9 cellular contexts compared by ENCODE assay signal in the genomic region with DNA sequence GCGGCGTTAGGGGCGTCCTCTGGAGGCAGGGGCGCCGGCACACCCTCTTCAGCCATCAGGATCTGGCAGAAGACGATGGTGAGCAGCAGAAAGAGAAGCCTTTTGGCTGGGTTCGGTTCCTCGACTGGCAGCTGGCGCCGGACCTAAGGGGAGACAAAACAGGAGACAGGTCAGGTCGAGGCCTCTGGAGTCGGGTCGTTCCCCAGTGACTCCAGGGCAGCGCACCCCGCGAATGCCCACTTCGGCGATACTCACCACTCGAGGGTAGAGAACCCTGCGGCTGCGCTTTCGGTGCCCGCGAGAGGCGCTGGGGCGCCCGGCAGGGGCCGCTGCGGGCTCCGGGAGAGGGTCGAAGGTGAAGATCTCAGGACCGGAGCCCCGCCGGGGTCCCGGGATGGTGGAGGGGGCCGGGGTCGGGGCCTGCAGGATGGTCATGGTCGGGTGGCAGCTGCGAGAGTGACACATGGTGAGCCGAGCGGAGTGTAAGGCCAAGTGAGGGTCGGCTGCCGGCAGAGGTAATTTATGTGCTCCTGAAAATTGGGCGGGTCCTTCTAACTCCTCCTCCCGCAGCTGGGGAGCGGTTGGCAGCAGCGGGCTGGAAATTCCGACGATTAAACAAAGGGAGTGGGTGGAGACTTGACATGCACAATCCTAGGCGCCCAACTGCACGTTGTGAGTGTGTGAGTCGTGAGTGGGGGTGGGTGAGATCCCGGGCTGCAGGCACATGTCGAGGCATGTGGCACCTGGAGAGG. TPM values are rescaled to one million over a fixed set of nuclear protein-coding genes. Genes with fewer than 3 reads are reported as not detected.
A peak's percentile ranks its signal among the peaks of the same experiment; 100 is the strongest.
DNase-seq lines count a peak whose midpoint lies in the region; ATAC-seq, FAIRE-seq and TF ChIP-seq lines count a peak whose summit lies in the region.
"Had no signal": no experiment of that assay in that cellular context is flagged by ENCODE, and none has a peak within 500 bp of the region (broad histone marks: within the 10 kb centered on the region; RNA-seq: fewer than 3 reads in every experiment).

A gene with protein sequence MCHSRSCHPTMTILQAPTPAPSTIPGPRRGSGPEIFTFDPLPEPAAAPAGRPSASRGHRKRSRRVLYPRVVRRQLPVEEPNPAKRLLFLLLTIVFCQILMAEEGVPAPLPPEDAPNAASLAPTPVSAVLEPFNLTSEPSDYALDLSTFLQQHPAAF (minus strand): TSS at position 494 of the 752 bp plus-strand sequence. CDS start 29 bp downstream, at position 465.

- FAIRE-seq in HepG2 (lab: Jason Lieb, UNC), result peak; percentile 60
- FAIRE-seq: TTC549 had no signal

- H3K4me1 ChIP-seq in BLaER1 (peaks cover 49% of the 10 kb centered on the region), GM23248 (ENCODE audit: insufficient read depth) (peaks cover 45% of the 10 kb centered on the region), HepG2 (ENCODE audit: insufficient read depth, low read length) (peaks cover 78% of the 10 kb centered on the region)

- H3K9ac ChIP-seq in BLaER1 (peak within 1 kb of the TSS; percentile 92), GM23248 (peak within 1 kb of the TSS; percentile 99), HepG2 (ENCODE audit: insufficient read depth, low read depth, low read length) (peak within 1 kb of the TSS; percentile 94)

- H3K4me2 ChIP-seq in BLaER1, result peak within 1 kb of the TSS; percentile 99
- H3K4me2 ChIP-seq in GM23248 (ENCODE audit: unreplicated experiment), result peak within 1 kb of the TSS; percentile 83
- peak within 1 kb of the TSS; percentile 91 for H3K4me2 ChIP-seq in HepG2 (ENCODE audit: low read depth, low read length)

- peak in 1 of 2 experiments; percentile 100; a peak in 2 of 4 replicates for TF ChIP-seq POLR2A in HepG2 (IDR thresholded peaks at IDR 0.05; ENCODE audit: insufficient read depth in 1 of 2, low read depth in 2 of 2, low read length in 2 of 2)

- peak; percentile 67 for TF ChIP-seq CTCF in HepG2 (CRISPR knock-in tag; IDR thresholded peaks at IDR 0.05)

- peaks cover 41% of the 10 kb centered on the region for H3F3A ChIP-seq in GM23248 (ENCODE audit: insufficient read depth)

- H3K9me3 Mint-ChIP-seq in activated CD4-positive, alpha-beta T cell treated with anti-CD3 and anti-CD28 coated beads, Interleukin-2, amount 10 ng/mL, durations not matched to agents 24 days and 14 days, result no peaks in the 10 kb centered on the region

- no peaks in the 10 kb centered on the region for H3K9me2 ChIP-seq in GM23248 (ENCODE audit: insufficient read depth)

- H3K27me3 ChIP-seq in BLaER1, result no peaks in the 10 kb centered on the region
- H3K27me3 ChIP-seq in GM23248 (replicated peaks; ENCODE audit: insufficient read depth), result no peaks in the 10 kb centered on the region
- no peaks in the 10 kb centered on the region; a peak in 1 of 5 replicates for H3K27me3 ChIP-seq in HepG2 (ENCODE audit: control insufficient read depth in 1 of 2, insufficient read depth in 2 of 2, low read length in 2 of 2)

- H3K36me3 ChIP-seq in BLaER1 (peaks cover 21% of the 10 kb centered on the region), GM23248 (ENCODE audit: low read depth) (peaks cover 22% of the 10 kb centered on the region; the same call in 1 of the 2 replicates), HepG2 (replicated peaks in 1 of 2; ENCODE audit: control insufficient read depth in 1 of 2, insufficient read depth in 2 of 2, low read length in 2 of 2) (peaks cover 6% of the 10 kb centered on the region in 2 experiments; a peak in 4 of 5 replicates)

- CTCF ChIA-PET in HepG2 (lab: Yijun Ruan, JAX; ENCODE audit: low intra/inter-chr PET ratio, low total read pairs), result interaction anchor here (1.5 kb wide), 1 partner anchor 84 kb away, joined by 6 read pairs; no protein-coding TSS in a partner anchor

- in situ Hi-C loops in GM23248 (cut with MboI), result loop anchor here (10.0 to 25.0 kb wide), 2 partner anchors 71 to 343 kb away; no protein-coding TSS in a partner anchor
- in situ Hi-C loops in HepG2 (cut with HindIII; ENCODE audit: extremely low pct_ligation_motif_present, low pct_unique_long_range_greater_than_20kb), result loop anchor here (5.0 kb wide), 2 partner anchors 83 to 133 kb away; no protein-coding TSS in a partner anchor

- peak within 1 kb of the TSS; percentile 98 for H3K4me3 Mint-ChIP-seq in activated CD4-positive, alpha-beta T cell treated with anti-CD3 and anti-CD28 coated beads, Interleukin-2, amount 10 ng/mL, durations not matched to agents 24 days and 14 days

- H2AFZ ChIP-seq in GM23248 (0 out of 2 replicates have a peak within 1 kb of the TSS, but pooled peaks have one; percentile 9), HepG2 (ENCODE audit: low read length) (no peak within 1 kb of the TSS)

- peak within 1 kb of the TSS; percentile 91 for H3K4me3 ChIP-seq in BLaER1
- H3K4me3 ChIP-seq in GM23248, result peak within 1 kb of the TSS; percentile 98
- peak within 1 kb of the TSS; percentile 91 to 98 (median 98) for H3K4me3 ChIP-seq in HepG2 (replicated peaks in 1 of 3; ENCODE audit: insufficient read depth in 1 of 3, low read depth in 2 of 3, low read length in 3 of 3)

- H3K27ac Mint-ChIP-seq in activated CD4-positive, alpha-beta T cell treated with anti-CD3 and anti-CD28 coated beads, Interleukin-2, amount 10 ng/mL, durations not matched to agents 24 days and 14 days, result peak within 1 kb of the TSS; percentile 94

- H3K79me2 ChIP-seq in GM23248 (ENCODE audit: insufficient read depth) (peaks cover 47% of the 10 kb centered on the region), HepG2 (ENCODE audit: insufficient read depth, low read length) (peaks cover 27% of the 10 kb centered on the region)

- TF ChIP-seq RAD21 in HepG2 (CRISPR knock-in tag; IDR thresholded peaks at IDR 0.05), result peak; percentile 92

- peaks cover 47% of the 10 kb centered on the region for H3K36me3 Mint-ChIP-seq in activated CD4-positive, alpha-beta T cell treated with anti-CD3 and anti-CD28 coated beads, Interleukin-2, amount 10 ng/mL, durations not matched to agents 24 days and 14 days (ENCODE audit: low read depth)

- peaks cover 60% of the 10 kb centered on the region for H3K4me1 Mint-ChIP-seq in activated CD4-positive, alpha-beta T cell treated with anti-CD3 and anti-CD28 coated beads, Interleukin-2, amount 10 ng/mL, durations not matched to agents 24 days and 14 days

- no peaks in the 10 kb centered on the region for H3K9me3 ChIP-seq in BLaER1
- no peaks in the 10 kb centered on the region for H3K9me3 ChIP-seq in GM23248 (ENCODE audit: low read depth)
- H3K9me3 ChIP-seq in HepG2 (ENCODE audit: low read length), result no peaks in the 10 kb centered on the region

- DNase-seq in GM23248 (peak; percentile 95), NCI-H226 (peak; percentile 78), dermis blood vessel endothelial cell (peak; percentile 97), HepG2 (ENCODE audit: low spot score) (peak; percentile 89)
- peak; percentile 93 for DNase-seq in activated CD4-positive, alpha-beta T cell treated with anti-CD3 and anti-CD28 coated beads, Interleukin-2, amount 10 ng/mL, durations not matched to agents 24 days and 14 days
- peak; percentile 85 to 90 for DNase-seq in stimulated activated CD4-positive, alpha-beta T cell treated with anti-CD3 and anti-CD28 coated beads, Interleukin-2, amount 100 ng/mL, for 24 hours

- H3K27me3 Mint-ChIP-seq in activated CD4-positive, alpha-beta T cell treated with anti-CD3 and anti-CD28 coated beads, Interleukin-2, amount 10 ng/mL, durations not matched to agents 24 days and 14 days, result no peaks in the 10 kb centered on the region

- intact Hi-C loops in activated CD4-positive, alpha-beta T cell treated with anti-CD3 and anti-CD28 coated beads, Interleukin-2, amount 10 ng/mL, durations not matched to agents 24 days and 14 days (cut with micrococcal nuclease), result loop anchor here (1.0 to 5.0 kb wide), 2 partner anchors 66 to 343 kb away; no protein-coding TSS in a partner anchor
- intact Hi-C loops in HepG2 (cut with micrococcal nuclease; ENCODE audit: unreplicated experiment), result loop anchor here (1.0 kb wide), 4 partner anchors 20 to 84 kb away; no protein-coding TSS in a partner anchor

- H3K27ac ChIP-seq in BLaER1 (peak within 1 kb of the TSS; percentile 94), GM23248 (peak within 1 kb of the TSS; percentile 96), HepG2 (ENCODE audit: extremely low read length, insufficient read depth, low read length) (peak within 1 kb of the TSS; percentile 81)

- POLR2A ChIA-PET in HepG2 (lab: Yijun Ruan, JAX), result interaction anchor here (0.6 to 16.9 kb wide), 35 partner anchors 10 to 138 kb away, joined by 3 to 414 read pairs (median 5); a partner anchor contains a TSS

- peak; percentile 38 for ATAC-seq in HepG2
- no peak for ATAC-seq in GM21576 (IDR thresholded peaks at IDR 0.05; ENCODE audit: unreplicated experiment)

- TF ChIP-seq EP300 in HepG2 (IDR thresholded peaks at IDR 0.05; ENCODE audit: low read depth in 2 of 2, low read length in 2 of 2), result peak; percentile 10 to 27; a peak in 1 of 4 replicates
- TF ChIP-seq EP300 in HepG2 (CRISPR knock-in tag; IDR thresholded peaks at IDR 0.05; ENCODE audit: borderline replicate concordance), result 0 out of 2 replicates have a peak, but pooled peaks have one; percentile 40

- BruUV-seq in HepG2 (replicated peaks; lab: Mats Ljungman, UMichigan), result no TSS peak

- WGBS in GM23248 (ENCODE audit: low coverage in 1 of 2, low lambda C conversion rate in 2 of 2, missing lambda C conversion rate in 2 of 2), 2 experiments, result 1% methylated on average over 49 to 54 of the region's 54 CpGs
- 1% methylated on average over 39 of the region's 54 CpGs for WGBS in HepG2 (ENCODE audit: low lambda C conversion rate)

- H4K20me1 ChIP-seq in BLaER1, result peaks cover 25% of the 10 kb centered on the region
- H4K20me1 ChIP-seq in GM23248 (ENCODE audit: insufficient read depth), result no peaks in the 10 kb centered on the region
- H4K20me1 ChIP-seq in HepG2 (ENCODE audit: insufficient read depth, low read length), result peaks cover 15% of the 10 kb centered on the region

RNA-seq across cellular contexts. Expression of the gene that starts here (rescaled TPM):
- total RNA-seq in GM23248 (2014; rRNA removed; shearing (Covaris generic)), result 148 and 156 TPM in 2 replicates
- polyA plus RNA-seq in GM23248 (2016; fragmentation: Nextera tagmentation; extraction: Ambion mirVana) (76.4 and 82.1 TPM in 2 replicates), HepG2 (2011; rRNA removed) (131 and 151 TPM in 2 replicates)
- 512 and 516 TPM in 2 replicates for total RNA-seq in activated CD4-positive, alpha-beta T cell treated with anti-CD3 and anti-CD28 coated beads, Interleukin-2, amount 10 ng/mL, durations not matched to agents 24 days and 14 days
- total RNA-seq in dermis blood vessel endothelial cell (74.4 and 134 TPM in 2 replicates), HepG2 (2016; rRNA removed; fragmentation: Illumina TruSeq; extraction: Trizol) (28.7 and 51.1 TPM in 2 replicates)
- 83.5 and 89.8 TPM in 2 replicates for total RNA-seq in HepG2 (2016; cell fraction: cytosol; rRNA removed; fragmentation: Illumina TruSeq; extraction: Trizol; ENCODE audit: low read depth)
- total RNA-seq in HepG2 (2016; cell fraction: insoluble cytoplasmic fraction; rRNA removed; fragmentation: Illumina TruSeq; extraction: Trizol), result 25.7 and 52.1 TPM in 2 replicates
- total RNA-seq in HepG2 (2016; cell fraction: membrane; rRNA removed; fragmentation: Illumina TruSeq; extraction: Trizol), result 91.3 and 101 TPM in 2 replicates
- total RNA-seq in HepG2 (2016; cell fraction: nucleus; rRNA removed; fragmentation: Illumina TruSeq; extraction: Trizol), result 33.1 and 34.2 TPM in 2 replicates
- 117 TPM in 2 replicates for polyA plus RNA-seq in HepG2 (2011; cell fraction: cytosol; rRNA removed)
- polyA plus RNA-seq in HepG2 (2011; cell fraction: nucleus; rRNA removed), result 111 and 130 TPM in 2 replicates
- polyA plus RNA-seq in HepG2 (2012), result 130 and 313 TPM in 2 replicates
- polyA plus RNA-seq in HepG2 (2016; cell fraction: cytosol; fragmentation: Illumina TruSeq; extraction: Trizol; ENCODE audit: low read depth), result 21.8 and 24.4 TPM in 2 replicates
- polyA plus RNA-seq in HepG2 (2016; cell fraction: insoluble cytoplasmic fraction; fragmentation: Illumina TruSeq; extraction: Trizol; ENCODE audit: low read depth), result 28.6 and 30.4 TPM in 2 replicates
- 23.7 and 25.1 TPM in 2 replicates for polyA plus RNA-seq in HepG2 (2016; cell fraction: membrane; fragmentation: Illumina TruSeq; extraction: Trizol; ENCODE audit: low read depth)
- polyA plus RNA-seq in HepG2 (2016; cell fraction: nucleus; fragmentation: Illumina TruSeq; extraction: Trizol; ENCODE audit: insufficient read depth, low read depth), result 72.1 and 79.6 TPM in 2 replicates
- 19.0 and 307 TPM in 2 replicates for polyA minus RNA-seq in HepG2 (2011; rRNA and poly(A)+ RNA removed; ENCODE audit: low replicate concordance)
- polyA minus RNA-seq in HepG2 (2011; cell fraction: cytosol; rRNA and poly(A)+ RNA removed), result 213 and 378 TPM in 2 replicates
- polyA minus RNA-seq in HepG2 (2011; cell fraction: nucleus; rRNA and poly(A)+ RNA removed), result 95.2 and 99.7 TPM in 2 replicates
